In genomic region chr19:572891-573825, GRCh38 we compare ENCODE assay signal across 8 cellular contexts. TPM values are rescaled to one million over a fixed set of nuclear protein-coding genes. Genes with fewer than 3 reads are reported as not detected.
A peak's percentile ranks its signal among the peaks of the same experiment; 100 is the strongest.
DNase-seq lines count a peak whose midpoint lies in the region; ATAC-seq, FAIRE-seq and TF ChIP-seq lines count a peak whose summit lies in the region.

No MANE protein-coding gene starts in this region.

- H3K4me2 ChIP-seq in BLaER1 treated with 17β-estradiol and CSF1 and Interleukin-3, amounts not matched to agents 10 nM and 100 nM = peak overlapping the region; percentile 95 to 100 (median 98)

- H3K27ac ChIP-seq in BLaER1 treated with 17β-estradiol and CSF1 and Interleukin-3, amounts not matched to agents 10 nM and 100 nM = peak overlapping the region; percentile 86 to 95 (median 90)
- peak overlapping the region; percentile 96 for H3K27ac ChIP-seq in HUES6 (ENCODE audit: low read depth, low read length)
- peak overlapping the region; percentile 49 to 88 (median 72) for H3K27ac ChIP-seq in pancreas

- H4K20me1 ChIP-seq in BLaER1 treated with 17β-estradiol and CSF1 and Interleukin-3, amounts not matched to agents 10 nM and 100 nM = peaks cover 46 to 57% (median 56%) of the 10 kb centered on the region in 11 experiments

- peak; percentile 36 for DNase-seq in activated CD8-positive, alpha-beta T cell treated with anti-CD3 and anti-CD28 coated beads for 36 hours
- DNase-seq in germinal center (ENCODE audit: low spot score) (peak; percentile 20), pancreas (peak; percentile 44 to 91 (median 74)), H4 (ENCODE audit: low spot score) (no peak)
- no peak for DNase-seq in stimulated activated CD4-positive, alpha-beta T cell treated with anti-CD3 and anti-CD28 coated beads, Interleukin-2, amount 100 ng/mL, for 48 hours

- CTCF ChIA-PET in activated CD8-positive, alpha-beta T cell treated with anti-CD3 and anti-CD28 coated beads for 36 hours (lab: Charles Lee) = interaction anchor here (0.9 to 2.0 kb wide), 2 partner anchors 11 kb away, joined by 4 to 7 read pairs; no protein-coding TSS in a partner anchor

- H3K4me3 ChIP-seq in BLaER1 treated with 17β-estradiol and CSF1 and Interleukin-3, amounts not matched to agents 10 nM and 100 nM = peak overlapping the region; percentile 96 to 100 (median 98)
- peak overlapping the region; percentile 100 for H3K4me3 ChIP-seq in HUES6 (ENCODE audit: low read depth, low read length)
- peak overlapping the region; percentile 64 to 99 (median 93) for H3K4me3 ChIP-seq in pancreas

- peak overlapping the region; percentile 69 for H3K27ac Mint-ChIP-seq in activated CD8-positive, alpha-beta T cell treated with anti-CD3 and anti-CD28 coated beads for 36 hours

- no peaks in the 10 kb centered on the region for H3K27me3 Mint-ChIP-seq in activated CD8-positive, alpha-beta T cell treated with anti-CD3 and anti-CD28 coated beads for 36 hours

- peak overlapping the region; percentile 87 for H3K4me3 Mint-ChIP-seq in activated CD8-positive, alpha-beta T cell treated with anti-CD3 and anti-CD28 coated beads for 36 hours

- ATAC-seq in GM18870 (IDR thresholded peaks at IDR 0.05; ENCODE audit: unreplicated experiment) (peak; percentile 17), pancreas (peak; percentile 1 to 24 (median 8))
- no peak for ATAC-seq in activated CD8-positive, alpha-beta T cell treated with anti-CD3 and anti-CD28 coated beads for 36 hours

- H3K36me3 Mint-ChIP-seq in activated CD8-positive, alpha-beta T cell treated with anti-CD3 and anti-CD28 coated beads for 36 hours (ENCODE audit: low read depth) = peaks cover 14% of the 10 kb centered on the region

- H3K27me3 ChIP-seq in BLaER1 treated with 17β-estradiol and CSF1 and Interleukin-3, amounts not matched to agents 10 nM and 100 nM = no peaks in the 10 kb centered on the region
- H3K27me3 ChIP-seq in HUES6 (ENCODE audit: control insufficient read depth, insufficient read depth, low read length) (no peaks in the 10 kb centered on the region), pancreas (no peaks in the 10 kb centered on the region)

- peaks cover 0 to 11% (median 0%) of the 10 kb centered on the region in 11 experiments; a peak in 5 of 22 replicates for H3K9me3 ChIP-seq in BLaER1 treated with 17β-estradiol and CSF1 and Interleukin-3, amounts not matched to agents 10 nM and 100 nM (replicated peaks in 1 of 11)
- H3K9me3 ChIP-seq in HUES6 (ENCODE audit: control insufficient read depth, insufficient read depth, low read depth, low read length) = peaks cover 4% of the 10 kb centered on the region; the same call in 1 of the 2 replicates
- H3K9me3 ChIP-seq in pancreas = no peaks in the 10 kb centered on the region

- TF ChIP-seq CTCF in activated CD8-positive, alpha-beta T cell treated with anti-CD3 and anti-CD28 coated beads for 36 hours (IDR thresholded peaks at IDR 0.05) = no peak
- TF ChIP-seq CTCF in pancreas (IDR thresholded peaks at IDR 0.05) = no peak

- H3K36me3 ChIP-seq in BLaER1 treated with 17β-estradiol and CSF1 and Interleukin-3, amounts not matched to agents 10 nM and 100 nM = peaks cover 8 to 25% (median 18%) of the 10 kb centered on the region in 11 experiments
- H3K36me3 ChIP-seq in HUES6 (ENCODE audit: control insufficient read depth, insufficient read depth, low read length) (peaks cover 19% of the 10 kb centered on the region), pancreas (no peaks in the 10 kb centered on the region)

- POLR2A ChIA-PET in activated CD8-positive, alpha-beta T cell treated with anti-CD3 and anti-CD28 coated beads for 36 hours (lab: Charles Lee) = interaction anchor here (1.0 to 2.1 kb wide), 6 partner anchors 8 to 90 kb away, joined by 3 to 11 read pairs (median 7); partner anchors contain the start of genes CDC34 and RNF126

- peaks cover 40% of the 10 kb centered on the region for H3K4me1 Mint-ChIP-seq in activated CD8-positive, alpha-beta T cell treated with anti-CD3 and anti-CD28 coated beads for 36 hours (ENCODE audit: low read depth)

- 2 to 3% methylated on average over 54 of the region's 54 CpGs for WGBS in pancreas, 2 donors

- intact Hi-C loops in activated CD8-positive, alpha-beta T cell treated with anti-CD3 and anti-CD28 coated beads for 36 hours (cut with micrococcal nuclease) = no loop called here
- intact Hi-C loops in pancreas (cut with DNase I) = no loop called here

- no peak for FAIRE-seq in pancreas (lab: Jason Lieb, UNC)

- peak overlapping the region; percentile 93 to 99 (median 98) for H3K9ac ChIP-seq in BLaER1 treated with 17β-estradiol and CSF1 and Interleukin-3, amounts not matched to agents 10 nM and 100 nM
- H3K9ac ChIP-seq in HUES6 (ENCODE audit: low read length) = peak overlapping the region; percentile 91

- no peaks in the 10 kb centered on the region for H3K9me3 Mint-ChIP-seq in activated CD8-positive, alpha-beta T cell treated with anti-CD3 and anti-CD28 coated beads for 36 hours

- H3K4me1 ChIP-seq in BLaER1 treated with 17β-estradiol and CSF1 and Interleukin-3, amounts not matched to agents 10 nM and 100 nM = peaks cover 45 to 57% (median 54%) of the 10 kb centered on the region in 10 experiments
- H3K4me1 ChIP-seq in HUES6 (ENCODE audit: control insufficient read depth, insufficient read depth, low read length) (peaks cover 21% of the 10 kb centered on the region), pancreas (peaks cover 14 to 19% (median 17%) of the 10 kb centered on the region in 3 donors)

RNA-seq across cellular contexts. Expression of gene BSG, which starts 0.8 kb away (rescaled TPM):
- 100 to 1,000 TPM; 159 to 160 TPM for total RNA-seq in activated CD8-positive, alpha-beta T cell treated with anti-CD3 and anti-CD28 coated beads for 36 hours
- 100 to 1,000 TPM; 122 to 200 (median 149) TPM for total RNA-seq in pancreas
- polyA plus RNA-seq in pancreas = 100 to 1,000 TPM; 210 to 256 TPM
- 587 and 617 TPM in 2 replicates for total RNA-seq in H4 (2014; rRNA removed; shearing (Covaris generic))

RNA-seq across cellular contexts. Expression of gene HCN2, which starts 16.5 kb away (rescaled TPM):
- total RNA-seq in activated CD8-positive, alpha-beta T cell treated with anti-CD3 and anti-CD28 coated beads for 36 hours = under 1 TPM; 0.18 TPM
- total RNA-seq in pancreas = under 1 TPM; 0.12 to 0.46 (median 0.18) TPM
- under 1 TPM; 0.27 to 0.82 TPM for polyA plus RNA-seq in pancreas
- total RNA-seq in H4 (2014; rRNA removed; shearing (Covaris generic)) = 4.5 and 4.6 TPM in 2 replicates

RNA-seq across cellular contexts. Expression of gene GZMM, which starts 29.3 kb away (rescaled TPM):
- 10 to 100 TPM; 52.7 to 58.5 TPM for total RNA-seq in activated CD8-positive, alpha-beta T cell treated with anti-CD3 and anti-CD28 coated beads for 36 hours
- total RNA-seq in pancreas = under 1 TPM in 4 of 6 donors, not detected in 2; 0.28 to 0.38 (median 0.33) TPM
- under 1 TPM; 0.31 to 0.38 TPM for polyA plus RNA-seq in pancreas
- not detected in 2 replicates for total RNA-seq in H4 (2014; rRNA removed; shearing (Covaris generic))

RNA-seq across cellular contexts. Expression of gene CDC34, which starts 41.6 kb away (rescaled TPM):
- 10 to 100 TPM; 38.1 to 43.7 TPM for total RNA-seq in activated CD8-positive, alpha-beta T cell treated with anti-CD3 and anti-CD28 coated beads for 36 hours
- 10 to 100 TPM; 26.2 to 49.4 (median 39.1) TPM for total RNA-seq in pancreas
- 100 to 1,000 TPM in 1 of 2 donors, 10 to 100 TPM in 1; 80.0 to 107 TPM for polyA plus RNA-seq in pancreas
- total RNA-seq in H4 (2014; rRNA removed; shearing (Covaris generic)) = 33.2 and 35.7 TPM in 2 replicates

Comparison
In these comparisons a context has a peak if more than half of its experiments do, and no peak if none do; other contexts are left out.
1. DNase-seq: peak in activated CD8-positive, alpha-beta T cell treated with anti-CD3 and anti-CD28 coated beads for 36 hours (single experiment), germinal center (single experiment) and pancreas (6 of 6); none in H4 (single experiment) and stimulated activated CD4-positive, alpha-beta T cell treated with anti-CD3 and anti-CD28 coated beads, Interleukin-2, amount 100 ng/mL, for 48 hours (0 of 2).
2. RNA of gene GZMM, which starts 29.3 kb away (total RNA-seq): 52.7 to 58.5 TPM in activated CD8-positive, alpha-beta T cell treated with anti-CD3 and anti-CD28 coated beads for 36 hours; 0.28 to 0.38 TPM in pancreas and not detected in H4; every median in the first group is over 10 times any median in the second.
3. Peak in every context shown above with its lines, with median percentiles within 50 percentile points of each other: H3K27ac ChIP-seq and H3K4me3 ChIP-seq.